In the genomic region with DNA sequence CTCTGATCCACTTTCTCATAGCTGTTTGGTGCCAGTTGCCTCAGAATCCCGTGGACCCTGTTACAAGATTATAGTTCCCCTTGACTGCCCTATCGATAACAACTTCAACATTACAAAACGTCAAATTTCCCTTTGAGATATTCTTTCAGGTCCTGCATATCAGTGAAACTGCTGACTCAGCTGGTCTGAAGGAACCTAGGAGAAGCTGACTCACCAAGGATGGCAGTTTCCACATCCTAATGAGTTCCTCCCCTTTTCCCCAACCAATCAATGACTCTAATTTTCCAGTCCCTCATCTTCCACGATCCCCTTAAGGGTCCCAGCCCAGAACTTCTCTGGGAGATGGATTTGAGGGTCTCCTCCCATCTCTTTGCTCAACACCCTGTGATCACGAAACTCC, we compare ENCODE assay signal across 2 cellular contexts.
TF ChIP-seq lines count a peak whose summit lies in the region.

No MANE protein-coding gene starts in this region.

TF ChIP-seq in IMR-90, 13 proteins besides CTCF, POLR2A, EP300 and RAD21:
- TF ChIP-seq, protein P1, sequence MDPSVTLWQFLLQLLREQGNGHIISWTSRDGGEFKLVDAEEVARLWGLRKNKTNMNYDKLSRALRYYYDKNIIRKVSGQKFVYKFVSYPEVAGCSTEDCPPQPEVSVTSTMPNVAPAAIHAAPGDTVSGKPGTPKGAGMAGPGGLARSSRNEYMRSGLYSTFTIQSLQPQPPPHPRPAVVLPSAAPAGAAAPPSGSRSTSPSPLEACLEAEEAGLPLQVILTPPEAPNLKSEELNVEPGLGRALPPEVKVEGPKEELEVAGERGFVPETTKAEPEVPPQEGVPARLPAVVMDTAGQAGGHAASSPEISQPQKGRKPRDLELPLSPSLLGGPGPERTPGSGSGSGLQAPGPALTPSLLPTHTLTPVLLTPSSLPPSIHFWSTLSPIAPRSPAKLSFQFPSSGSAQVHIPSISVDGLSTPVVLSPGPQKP (IDR thresholded peaks at IDR 0.05; ENCODE audit: borderline replicate concordance, low read depth, low read length) = no peak
- TF ChIP-seq MXI1 (IDR thresholded peaks at IDR 0.05; ENCODE audit: borderline replicate concordance, low read depth, low read length) (no peak), MAFK (IDR thresholded peaks at IDR 0.05; ENCODE audit: low read depth, low read length) (peak; percentile 100), CEBPB (IDR thresholded peaks at IDR 0.05; ENCODE audit: low read depth, low read length) (no peak), MAZ (IDR thresholded peaks at IDR 0.05; ENCODE audit: borderline replicate concordance, low read depth, low read length) (no peak)
- TF ChIP-seq, protein P2, sequence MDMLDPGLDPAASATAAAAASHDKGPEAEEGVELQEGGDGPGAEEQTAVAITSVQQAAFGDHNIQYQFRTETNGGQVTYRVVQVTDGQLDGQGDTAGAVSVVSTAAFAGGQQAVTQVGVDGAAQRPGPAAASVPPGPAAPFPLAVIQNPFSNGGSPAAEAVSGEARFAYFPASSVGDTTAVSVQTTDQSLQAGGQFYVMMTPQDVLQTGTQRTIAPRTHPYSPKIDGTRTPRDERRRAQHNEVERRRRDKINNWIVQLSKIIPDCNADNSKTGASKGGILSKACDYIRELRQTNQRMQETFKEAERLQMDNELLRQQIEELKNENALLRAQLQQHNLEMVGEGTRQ (IDR thresholded peaks at IDR 0.05; ENCODE audit: low read depth, low read length) = no peak

TF ChIP-seq in H1, 55 proteins besides CTCF, POLR2A, EP300 and RAD21:
- TF ChIP-seq SIRT6 (IDR thresholded peaks at IDR 0.05; ENCODE audit: low read length) (no peak), ZNF274 (IDR thresholded peaks at IDR 0.05; ENCODE audit: borderline replicate concordance, extremely low read depth, low read length) (no peak), SP1 (IDR thresholded peaks at IDR 0.05; ENCODE audit: low read depth, low read length) (no peak), MAFK (IDR thresholded peaks at IDR 0.05; ENCODE audit: low read depth, low read length) (peak; percentile 97), BACH1 (IDR thresholded peaks at IDR 0.05; ENCODE audit: low read length) (peak; percentile 80)
